Comparison of ENCODE assay signal across 26 cellular contexts in genomic region chr13:79463604-79464003, GRCh38.
"Had no signal": no experiment of that assay in that cellular context is flagged by ENCODE, and none has a peak within 500 bp of the region (broad histone marks: within the 10 kb centered on the region; RNA-seq: fewer than 3 reads in every experiment).

No MANE protein-coding gene starts in this region.

- H3K36me3 ChIP-seq: left ventricle myocardium inferior, neural progenitor cell, neutrophil, right atrium auricular region, right lobe of liver, stomach, thyroid gland, transverse colon, upper lobe of left lung, vagina had no signal

- H3K27ac ChIP-seq: hepatocyte, left ventricle myocardium inferior, neural progenitor cell, neutrophil, parathyroid adenoma, right atrium auricular region, right lobe of liver, stomach, testis, thyroid gland, transverse colon, upper lobe of left lung, vagina had no signal

- H3K4me3 ChIP-seq: hepatocyte, left ventricle myocardium inferior, lung, neural progenitor cell, right atrium auricular region, right lobe of liver, stomach, testis, thyroid gland, transverse colon, upper lobe of left lung, vagina had no signal

- H3K9me3 Mint-ChIP-seq: mesothelial cell of epicardium, naive B cell, natural killer cell, nephron progenitor cell had no signal

- H3K4me3 Mint-ChIP-seq: mesothelial cell of epicardium, naive B cell, natural killer cell, nephron progenitor cell, neural progenitor cell had no signal

- H3K4me1 Mint-ChIP-seq: naive B cell had no signal

- H3K9me3 ChIP-seq: left ventricle myocardium inferior, neutrophil, right atrium auricular region, right lobe of liver, stomach, testis, thyroid gland, transverse colon, upper lobe of left lung, vagina had no signal

- H3K36me3 Mint-ChIP-seq: mesothelial cell of epicardium, naive B cell, natural killer cell, neural progenitor cell had no signal

- DNase-seq: islet precursor cell; left ventricle myocardium inferior; mesendoderm; naive B cell; natural killer cell; nephron progenitor cell; occipital lobe; right lobe of liver; stimulated activated CD4-positive, alpha-beta T cell treated with anti-CD3 and anti-CD28 coated beads, Interleukin-12 subunit alpha, Interleukin-12 subunit beta, amount 100 ng/mL, for 4 hours; stimulated activated CD4-positive, alpha-beta T cell treated with anti-CD3 and anti-CD28 coated beads, Interleukin-15, amount 100 ng/mL, for 24 hours; stimulated activated CD4-positive, alpha-beta T cell treated with anti-CD3 and anti-CD28 coated beads, Interleukin-2, amount 100 ng/mL, for 24 hours; stimulated activated CD4-positive, alpha-beta T cell treated with anti-CD3 and anti-CD28 coated beads, Interleukin-4, amount 100 ng/mL, for 1 hour; stimulated activated naive CD4-positive, alpha-beta T cell; stomach; testis; thyroid gland; transverse colon; upper lobe of left lung had no signal

- ATAC-seq: natural killer cell had no signal

- H3K4me1 ChIP-seq: left ventricle myocardium inferior, neural progenitor cell, parathyroid adenoma, right atrium auricular region, right lobe of liver, stomach, testis, thyroid gland, transverse colon, upper lobe of left lung, vagina had no signal

- H3K27ac Mint-ChIP-seq: mesothelial cell of epicardium, naive B cell, natural killer cell, nephron progenitor cell, neural progenitor cell had no signal

- H3K27me3 ChIP-seq: hepatocyte, neural progenitor cell, right atrium auricular region, right lobe of liver, stomach, testis, thyroid gland, transverse colon, upper lobe of left lung, vagina had no signal
